Comparison of ENCODE assay signal across 23 cellular contexts in the genomic region with DNA sequence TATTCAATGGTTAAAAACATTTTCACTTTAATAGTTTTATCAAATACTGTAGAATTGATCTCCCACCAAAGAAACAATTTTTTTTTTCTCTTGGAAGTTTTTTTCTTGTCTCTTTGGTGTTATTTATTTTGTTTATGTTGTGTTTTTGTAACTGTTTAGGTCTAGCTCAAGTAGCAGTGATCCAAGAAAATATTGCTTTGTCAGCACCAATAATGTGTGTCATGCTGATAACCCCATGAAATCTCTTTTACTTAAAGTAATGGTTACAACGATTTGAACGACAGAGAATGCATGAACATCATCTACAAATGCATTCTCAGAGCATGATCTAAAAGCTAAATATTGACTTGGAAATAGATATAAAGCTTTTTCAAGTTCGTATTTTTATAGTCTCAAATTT.
DNase-seq lines count a peak whose midpoint lies in the region; ATAC-seq, FAIRE-seq and TF ChIP-seq lines count a peak whose summit lies in the region.
"Had no signal": no experiment of that assay in that cellular context is flagged by ENCODE, and none has a peak within 500 bp of the region (broad histone marks: within the 10 kb centered on the region; RNA-seq: fewer than 3 reads in every experiment).

No MANE protein-coding gene starts in this region.

- no peak overlapping the region for H4K8ac ChIP-seq in IMR-90 (ENCODE audit: low read depth in 2 of 2, low read length in 2 of 2)

- TF ChIP-seq RAD21 in HepG2 (CRISPR knock-in tag; IDR thresholded peaks at IDR 0.05) (no peak), IMR-90 (IDR thresholded peaks at IDR 0.05; ENCODE audit: low read length) (no peak), neural cell (conservative IDR thresholded peaks at IDR 0.05) (no peak)

- H4K91ac ChIP-seq in IMR-90 (ENCODE audit: insufficient read depth, low read depth, low read length), result no peak overlapping the region

- no peak overlapping the region for H3K56ac ChIP-seq in IMR-90 (ENCODE audit: extremely low read depth, insufficient read depth, low read length)

- H3K79me1 ChIP-seq in IMR-90 (ENCODE audit: low read depth in 1 of 2, low read length in 2 of 2), result no peaks in the 10 kb centered on the region

- H2AK5ac ChIP-seq in IMR-90 (ENCODE audit: low read depth, low read length), result no peak overlapping the region

- in situ Hi-C loops in HepG2 (cut with HindIII; ENCODE audit: extremely low pct_ligation_motif_present, low pct_unique_long_range_greater_than_20kb) (no loop called here), IMR-90 (cut with MboI; ENCODE audit: low sequenced_read_pairs) (no loop called here)

- POLR2A ChIA-PET in HepG2 (lab: Yijun Ruan, JAX) (no interaction called here), IMR-90 (lab: Charles Lee; ENCODE audit: unreplicated experiment) (no interaction called here)

- H3K27ac ChIP-seq in HepG2 (ENCODE audit: extremely low read length, insufficient read depth, low read length) (no peak overlapping the region), right lobe of liver (no peak overlapping the region), IMR-90 (ENCODE audit: insufficient read depth, low read length) (no peak overlapping the region), neural cell (ENCODE audit: low read length) (no peak overlapping the region)
- H3K27ac ChIP-seq: 22Rv1, BLaER1 had no signal

- no peak overlapping the region for H3K4ac ChIP-seq in IMR-90 (ENCODE audit: low read depth, low read length)

- no peaks in the 10 kb centered on the region for H3F3A ChIP-seq in neural cell (ENCODE audit: insufficient read depth, low read length, poor library complexity, severe bottlenecking)

- H3K18ac ChIP-seq in IMR-90 (ENCODE audit: low read depth, low read length), result no peak overlapping the region

- TF ChIP-seq EP300 in HepG2 (IDR thresholded peaks at IDR 0.05; ENCODE audit: low read depth in 2 of 2, low read length in 2 of 2) (no peak), HepG2 (CRISPR knock-in tag; IDR thresholded peaks at IDR 0.05; ENCODE audit: borderline replicate concordance) (no peak), neural cell (conservative IDR thresholded peaks at IDR 0.05; ENCODE audit: poor library complexity, severe bottlenecking) (no peak)

- no peaks in the 10 kb centered on the region for H3K9me3 ChIP-seq in HepG2 (ENCODE audit: low read length)
- H3K9me3 ChIP-seq in right lobe of liver, result no peaks in the 10 kb centered on the region
- H3K9me3 ChIP-seq in IMR-90 (ENCODE audit: control insufficient read depth, insufficient read depth, low read length), result no peaks in the 10 kb centered on the region
- no peaks in the 10 kb centered on the region for H3K9me3 ChIP-seq in neural cell (ENCODE audit: low read length)
- H3K9me3 ChIP-seq: BE2C, BLaER1 had no signal

- H3K79me2 ChIP-seq in HepG2 (ENCODE audit: insufficient read depth, low read length) (no peaks in the 10 kb centered on the region), neural cell (replicated peaks; ENCODE audit: insufficient read depth, low read length) (no peaks in the 10 kb centered on the region)

- H3K4me3 ChIP-seq in HepG2 (replicated peaks in 1 of 3; ENCODE audit: insufficient read depth in 1 of 3, low read depth in 2 of 3, low read length in 3 of 3) (no peak overlapping the region), right lobe of liver (no peak overlapping the region), IMR-90 (ENCODE audit: insufficient read depth, low read depth, low read length) (no peak overlapping the region), neural cell (ENCODE audit: low read length) (no peak overlapping the region), foreskin fibroblast (ENCODE audit: low read depth in 1 of 2, low read length in 2 of 2) (no peak overlapping the region)
- H3K4me3 ChIP-seq: BLaER1, GM12878 had no signal

- no peak overlapping the region for H2BK20ac ChIP-seq in IMR-90 (ENCODE audit: low read depth, low read length)

- H3K4me1 ChIP-seq in HepG2 (ENCODE audit: insufficient read depth, low read length) (no peaks in the 10 kb centered on the region), right lobe of liver (no peaks in the 10 kb centered on the region), IMR-90 (ENCODE audit: control insufficient read depth, insufficient read depth, low read length) (no peaks in the 10 kb centered on the region)
- H3K4me1 ChIP-seq: BE2C, BLaER1 had no signal

- no peak overlapping the region for H2BK120ac ChIP-seq in IMR-90 (ENCODE audit: low read depth, low read length)

- BruUV-seq in HepG2 (replicated peaks; lab: Mats Ljungman, UMichigan), result no TSS peak
- BruUV-seq in IMR-90 (replicated peaks; lab: Mats Ljungman, UMichigan), result no TSS peak

- TF ChIP-seq CTCF in HepG2 (CRISPR knock-in tag; IDR thresholded peaks at IDR 0.05) (no peak), right lobe of liver (IDR thresholded peaks at IDR 0.05) (no peak), IMR-90 (conservative IDR thresholded peaks at IDR 0.05; ENCODE audit: low read depth, low read length) (no peak), neural cell (IDR thresholded peaks at IDR 0.05; ENCODE audit: poor library complexity, severe bottlenecking) (no peak), foreskin fibroblast (IDR thresholded peaks at IDR 0.05; ENCODE audit: low read depth, low read length) (no peak)

- no peaks in the 10 kb centered on the region for H4K20me1 ChIP-seq in HepG2 (ENCODE audit: insufficient read depth, low read length)
- H4K20me1 ChIP-seq in IMR-90 (ENCODE audit: insufficient read depth, low read length), result no peaks in the 10 kb centered on the region
- H4K20me1 ChIP-seq in neural cell (ENCODE audit: insufficient read depth), result no peaks in the 10 kb centered on the region
- H4K20me1 ChIP-seq: BLaER1 had no signal

- ATAC-seq in HepG2, result no peak
- ATAC-seq in right lobe of liver, result no peak
- no peak for ATAC-seq in IMR-90 (ENCODE audit: low read depth)
- ATAC-seq: GM12878 had no signal

- H3K27me3 ChIP-seq in HepG2 (ENCODE audit: control insufficient read depth in 1 of 2, insufficient read depth in 2 of 2, low read length in 2 of 2), result no peaks in the 10 kb centered on the region
- no peaks in the 10 kb centered on the region for H3K27me3 ChIP-seq in right lobe of liver
- H3K27me3 ChIP-seq in IMR-90 (ENCODE audit: control insufficient read depth, insufficient read depth, low read length), result no peaks in the 10 kb centered on the region
- H3K27me3 ChIP-seq in neural cell (ENCODE audit: insufficient read depth, low read depth, low read length), result no peaks in the 10 kb centered on the region
- H3K27me3 ChIP-seq: BE2C, BLaER1 had no signal

- TF ChIP-seq POLR2A in HepG2 (IDR thresholded peaks at IDR 0.05; ENCODE audit: insufficient read depth in 1 of 2, low read depth in 2 of 2, low read length in 2 of 2), result no peak
- TF ChIP-seq POLR2A in right lobe of liver (IDR thresholded peaks at IDR 0.05), result no peak
- TF ChIP-seq POLR2A in IMR-90 (IDR thresholded peaks at IDR 0.05; ENCODE audit: low read depth, low read length), result no peak

- FAIRE-seq in HepG2 (lab: Jason Lieb, UNC), result no peak
- FAIRE-seq: GM12878, GM12892, GM18507 had no signal

- no peak overlapping the region for H2BK5ac ChIP-seq in IMR-90 (ENCODE audit: low read depth, low read length, poor library complexity, severe bottlenecking)

- WGBS in HepG2 (ENCODE audit: low lambda C conversion rate), result 52% methylated on average over 3 of the region's 3 CpGs
- 73% methylated on average over 3 of the region's 3 CpGs for WGBS in right lobe of liver (ENCODE audit: insufficient coverage, low coverage, low lambda C conversion rate, missing lambda C conversion rate)
- no CpG with 5 or more reads among the region's 3 CpGs for WGBS in IMR-90 (ENCODE audit: extremely low coverage in 2 of 2, insufficient read length in 1 of 2), 2 experiments

- H3K4me2 ChIP-seq in HepG2 (ENCODE audit: low read depth, low read length), result no peak overlapping the region
- H3K4me2 ChIP-seq in IMR-90 (ENCODE audit: low read depth, low read length), result no peak overlapping the region
- no peak overlapping the region for H3K4me2 ChIP-seq in neural cell (ENCODE audit: low read length)
- H3K4me2 ChIP-seq: BLaER1 had no signal

- H3K36me3 ChIP-seq in HepG2 (replicated peaks in 1 of 2; ENCODE audit: control insufficient read depth in 1 of 2, insufficient read depth in 2 of 2, low read length in 2 of 2) (no peaks in the 10 kb centered on the region), right lobe of liver (no peaks in the 10 kb centered on the region), IMR-90 (ENCODE audit: control insufficient read depth, insufficient read depth, low read length) (no peaks in the 10 kb centered on the region), neural cell (ENCODE audit: insufficient read depth, low read length) (no peaks in the 10 kb centered on the region)
- H3K36me3 ChIP-seq: BE2C, BLaER1 had no signal

- H2BK15ac ChIP-seq in IMR-90 (ENCODE audit: low read depth, low read length), result no peak overlapping the region

- CTCF ChIA-PET in HepG2 (lab: Yijun Ruan, JAX; ENCODE audit: low intra/inter-chr PET ratio, low total read pairs), result no interaction called here
- CTCF ChIA-PET in IMR-90 (lab: Yijun Ruan, JAX), result no interaction called here

- dilution Hi-C loops in IMR-90 (cut with HindIII; ENCODE audit: low sequenced_read_pairs, unreplicated experiment), result no loop called here

- no peak overlapping the region for H2AK9ac ChIP-seq in IMR-90 (replicated peaks; ENCODE audit: low read depth, low read length, poor library complexity)

- H3K9me1 ChIP-seq in IMR-90 (ENCODE audit: insufficient read depth, low read length), result no peaks in the 10 kb centered on the region

- DNase-seq in HepG2 (ENCODE audit: low spot score) (no peak), right lobe of liver (no peak), IMR-90 (no peak), SIG-M5 treated with dmso at 0.1 percent for 504 hours (lab: John Stamatoyannopoulos, UW; ENCODE audit: unreplicated experiment) (no peak), foreskin fibroblast (no peak)
- DNase-seq: ACHN; BE2C; C1 segment of cervical spinal cord; CD4-positive, alpha-beta memory T cell; CD4-positive, CD25-positive, alpha-beta regulatory T cell; CD8-positive, alpha-beta memory T cell; COR-L47; DMS53; DMS79; DND-41; EL; GDM1 had no signal

- H4K5ac ChIP-seq in IMR-90 (ENCODE audit: low read depth, low read length), result no peak overlapping the region

- H2AFZ ChIP-seq in HepG2 (ENCODE audit: low read length) (no peak overlapping the region), IMR-90 (replicated peaks; ENCODE audit: low read length, poor library complexity) (no peak overlapping the region), neural cell (ENCODE audit: low read depth, low read length) (no peak overlapping the region)

- no peak overlapping the region for H3K14ac ChIP-seq in IMR-90 (replicated peaks; ENCODE audit: low read depth, low read length)

- H3K23ac ChIP-seq in IMR-90 (ENCODE audit: low read depth, low read length), result no peak overlapping the region

- H3K9me2 ChIP-seq in neural cell (ENCODE audit: insufficient read depth, low read length), result no peaks in the 10 kb centered on the region

- H3K9ac ChIP-seq in HepG2 (ENCODE audit: insufficient read depth, low read depth, low read length) (no peak overlapping the region), IMR-90 (ENCODE audit: low read depth, low read length) (no peak overlapping the region), neural cell (ENCODE audit: low read length) (no peak overlapping the region)
- H3K9ac ChIP-seq: BLaER1 had no signal

- intact Hi-C loops in HepG2 (cut with micrococcal nuclease; ENCODE audit: unreplicated experiment) (no loop called here), right lobe of liver (cut with DNase I) (no loop called here), IMR-90 (cut with micrococcal nuclease) (no loop called here)

TF ChIP-seq in neural cell, 6 proteins besides CTCF, POLR2A, EP300 and RAD21 (continues in another document):
- no peak for TF ChIP-seq TAF1 (IDR thresholded peaks at IDR 0.05; ENCODE audit: low read depth)
